ENCODE assay signal across 23 cellular contexts in the genomic region with DNA sequence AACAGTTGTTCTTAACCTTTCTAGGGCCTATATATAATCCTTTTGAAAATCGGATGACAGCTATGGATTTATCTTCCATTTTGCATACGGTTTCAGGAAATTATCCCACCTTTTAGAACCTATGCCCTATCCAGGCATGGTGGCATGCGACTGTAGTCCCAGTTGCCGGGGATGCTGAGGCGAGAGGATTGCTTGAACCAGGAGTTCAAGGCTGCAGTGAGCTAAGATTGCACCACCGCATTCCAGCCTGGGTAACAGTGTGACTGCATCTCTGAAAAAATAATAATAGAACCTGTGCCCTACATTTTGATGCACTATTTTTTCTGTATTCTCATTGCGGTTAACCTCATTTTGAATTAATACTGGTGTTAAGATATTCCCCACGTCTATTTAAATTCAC.
"Had no signal": no experiment of that assay in that cellular context is flagged by ENCODE, and none has a peak within 500 bp of the region (broad histone marks: within the 10 kb centered on the region; RNA-seq: fewer than 3 reads in every experiment).

No MANE protein-coding gene starts in this region.

- H3K9ac ChIP-seq: neural progenitor cell had no signal

- DNase-seq: heart left ventricle; hypothalamus; immature natural killer cell; islet precursor cell; left ventricle myocardium inferior; naive thymus-derived CD8-positive, alpha-beta T cell; ovary; sigmoid colon; small intestine; spleen; stimulated activated CD4-positive, alpha-beta T cell treated with anti-CD3 and anti-CD28 coated beads, Interleukin-4, amount 100 ng/mL, for 24 hours; stimulated activated naive CD4-positive, alpha-beta T cell treated with Interleukin-2 at 50 U/mL for 16 hours; stimulated activated naive CD8-positive, alpha-beta T cell treated with anti-CD3 and anti-CD28 coated beads, Interleukin-15, amount 100 ng/mL, for 72 hours; substantia nigra; thyroid gland; transverse colon; upper lobe of right lung; uterus had no signal

- ATAC-seq: heart left ventricle; naive thymus-derived CD8-positive, alpha-beta T cell; stimulated activated effector memory CD8-positive, alpha-beta T cell treated with anti-CD3 and anti-CD28 coated beads, Interleukin-12 subunit alpha, Interleukin-12 subunit beta, amount 100 ng/mL, for 72 hours; stimulated activated naive CD8-positive, alpha-beta T cell treated with anti-CD3 and anti-CD28 coated beads, Interleukin-15, amount 100 ng/mL, for 72 hours; upper lobe of right lung had no signal

- H3K4me3 ChIP-seq: heart left ventricle, left ventricle myocardium inferior, lung, neural progenitor cell, ovary, right atrium auricular region, sigmoid colon, spleen, thyroid gland, transverse colon, upper lobe of right lung, uterus had no signal

- H3K27ac ChIP-seq: heart left ventricle, left ventricle myocardium inferior, neural progenitor cell, neutrophil, ovary, right atrium auricular region, sigmoid colon, spleen, thyroid gland, transverse colon, upper lobe of right lung, uterus had no signal

- H3K36me3 ChIP-seq: ovary had no signal

- H3K4me1 ChIP-seq: heart left ventricle, left ventricle myocardium inferior, neural progenitor cell, right atrium auricular region, sigmoid colon, thyroid gland, transverse colon, upper lobe of right lung, uterus had no signal

- H3K27me3 ChIP-seq: heart left ventricle, neural progenitor cell, neutrophil, ovary, right atrium auricular region, sigmoid colon, spleen, thyroid gland, transverse colon, upper lobe of right lung, uterus had no signal

- H3K9me3 ChIP-seq: heart left ventricle, left ventricle myocardium inferior, neutrophil, ovary, right atrium auricular region, sigmoid colon, spleen, thyroid gland, transverse colon, upper lobe of right lung, uterus had no signal

- H3K4me2 ChIP-seq: neural progenitor cell had no signal

- H2AFZ ChIP-seq: neural progenitor cell had no signal
